ENCODE assay signal across 1 cellular context in genomic region chr19:2869618-2870017, GRCh38.
TF ChIP-seq lines count a peak whose summit lies in the region.

No MANE protein-coding gene starts in this region.

TF ChIP-seq in HepG2, 621 proteins besides CTCF, POLR2A, EP300 and RAD21 (continued from another document):
- TF ChIP-seq DPF2 (CRISPR knock-in tag; IDR thresholded peaks at IDR 0.05; ENCODE audit: borderline replicate concordance, low read depth): no peak
- TF ChIP-seq CBFB (CRISPR knock-in tag; IDR thresholded peaks at IDR 0.05): no peak
- TF ChIP-seq SNAPC2 (CRISPR knock-in tag; IDR thresholded peaks at IDR 0.05): no peak
- peak; percentile 56; the same call in 1 of the 3 replicates for TF ChIP-seq MXI1 (IDR thresholded peaks at IDR 0.05; ENCODE audit: borderline replicate concordance, low read depth, low read length)
- TF ChIP-seq TSC22D2 (CRISPR knock-in tag; IDR thresholded peaks at IDR 0.05; ENCODE audit: borderline replicate concordance): no peak
- TF ChIP-seq ZNF550 (CRISPR knock-in tag; IDR thresholded peaks at IDR 0.05; ENCODE audit: borderline replicate concordance): no peak
- TF ChIP-seq ZNF652 (CRISPR knock-in tag; IDR thresholded peaks at IDR 0.05; ENCODE audit: borderline replicate concordance, low read depth): no peak
- TF ChIP-seq ZNF75D (CRISPR knock-in tag; IDR thresholded peaks at IDR 0.05; ENCODE audit: borderline replicate concordance): no peak
- TF ChIP-seq HDAC1 (CRISPR knock-in tag; IDR thresholded peaks at IDR 0.05): peak; percentile 32; the same call in 1 of the 2 replicates
- peak; percentile 43; the same call in 1 of the 2 replicates for TF ChIP-seq HOXA3 (CRISPR knock-in tag; IDR thresholded peaks at IDR 0.05)
- TF ChIP-seq ZSCAN9 (CRISPR knock-in tag; IDR thresholded peaks at IDR 0.05; ENCODE audit: borderline replicate concordance): no peak
- no peak for TF ChIP-seq E2F2 (CRISPR knock-in tag; IDR thresholded peaks at IDR 0.05; ENCODE audit: borderline replicate concordance)
- no peak for TF ChIP-seq ZNF703 (CRISPR knock-in tag; IDR thresholded peaks at IDR 0.05; ENCODE audit: borderline replicate concordance)
- TF ChIP-seq RARA (CRISPR knock-in tag; IDR thresholded peaks at IDR 0.05): 0 out of 2 replicates have a peak, but pooled peaks have one; percentile 35
- no peak for TF ChIP-seq CHD4 (IDR thresholded peaks at IDR 0.05; ENCODE audit: borderline replicate concordance, low read length)
- TF ChIP-seq ZSCAN25 (CRISPR knock-in tag; IDR thresholded peaks at IDR 0.05): no peak
- no peak for TF ChIP-seq CERS6 (CRISPR knock-in tag; IDR thresholded peaks at IDR 0.05)
- no peak for TF ChIP-seq EZH2 (conservative IDR thresholded peaks at IDR 0.05; ENCODE audit: low read depth, low read length)
- TF ChIP-seq BCL6 (CRISPR knock-in tag; IDR thresholded peaks at IDR 0.05): no peak
- TF ChIP-seq MED1 (CRISPR knock-in tag; IDR thresholded peaks at IDR 0.05): 0 out of 2 replicates have a peak, but pooled peaks have one; percentile 26
- TF ChIP-seq SAP130 (CRISPR knock-in tag; IDR thresholded peaks at IDR 0.05; ENCODE audit: low read depth): peak; percentile 87
- TF ChIP-seq KDM5B (CRISPR knock-in tag; IDR thresholded peaks at IDR 0.05; ENCODE audit: borderline replicate concordance): no peak
- TF ChIP-seq, protein P1, sequence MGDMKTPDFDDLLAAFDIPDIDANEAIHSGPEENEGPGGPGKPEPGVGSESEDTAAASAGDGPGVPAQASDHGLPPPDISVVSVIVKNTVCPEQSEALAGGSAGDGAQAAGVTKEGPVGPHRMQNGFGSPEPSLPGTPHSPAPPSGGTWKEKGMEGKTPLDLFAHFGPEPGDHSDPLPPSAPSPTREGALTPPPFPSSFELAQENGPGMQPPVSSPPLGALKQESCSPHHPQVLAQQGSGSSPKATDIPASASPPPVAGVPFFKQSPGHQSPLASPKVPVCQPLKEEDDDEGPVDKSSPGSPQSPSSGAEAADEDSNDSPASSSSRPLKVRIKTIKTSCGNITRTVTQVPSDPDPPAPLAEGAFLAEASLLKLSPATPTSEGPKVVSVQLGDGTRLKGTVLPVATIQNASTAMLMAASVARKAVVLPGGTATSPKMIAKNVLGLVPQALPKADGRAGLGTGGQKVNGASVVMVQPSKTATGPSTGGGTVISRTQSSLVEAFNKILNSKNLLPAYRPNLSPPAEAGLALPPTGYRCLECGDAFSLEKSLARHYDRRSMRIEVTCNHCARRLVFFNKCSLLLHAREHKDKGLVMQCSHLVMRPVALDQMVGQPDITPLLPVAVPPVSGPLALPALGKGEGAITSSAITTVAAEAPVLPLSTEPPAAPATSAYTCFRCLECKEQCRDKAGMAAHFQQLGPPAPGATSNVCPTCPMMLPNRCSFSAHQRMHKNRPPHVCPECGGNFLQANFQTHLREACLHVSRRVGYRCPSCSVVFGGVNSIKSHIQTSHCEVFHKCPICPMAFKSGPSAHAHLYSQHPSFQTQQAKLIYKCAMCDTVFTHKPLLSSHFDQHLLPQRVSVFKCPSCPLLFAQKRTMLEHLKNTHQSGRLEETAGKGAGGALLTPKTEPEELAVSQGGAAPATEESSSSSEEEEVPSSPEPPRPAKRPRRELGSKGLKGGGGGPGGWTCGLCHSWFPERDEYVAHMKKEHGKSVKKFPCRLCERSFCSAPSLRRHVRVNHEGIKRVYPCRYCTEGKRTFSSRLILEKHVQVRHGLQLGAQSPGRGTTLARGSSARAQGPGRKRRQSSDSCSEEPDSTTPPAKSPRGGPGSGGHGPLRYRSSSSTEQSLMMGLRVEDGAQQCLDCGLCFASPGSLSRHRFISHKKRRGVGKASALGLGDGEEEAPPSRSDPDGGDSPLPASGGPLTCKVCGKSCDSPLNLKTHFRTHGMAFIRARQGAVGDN (CRISPR knock-in tag; IDR thresholded peaks at IDR 0.05): peak; percentile 41
- no peak for TF ChIP-seq ZKSCAN8 (CRISPR knock-in tag; IDR thresholded peaks at IDR 0.05; ENCODE audit: borderline replicate concordance)
- TF ChIP-seq ZNF10 (CRISPR knock-in tag; IDR thresholded peaks at IDR 0.05; ENCODE audit: borderline replicate concordance, low read depth): no peak
- no peak for TF ChIP-seq FOXK1 (CRISPR knock-in tag; IDR thresholded peaks at IDR 0.05; ENCODE audit: borderline replicate concordance, low read depth)
- TF ChIP-seq TFAP4 (IDR thresholded peaks at IDR 0.05; ENCODE audit: borderline replicate concordance, low read depth): peak; percentile 32; the same call in 1 of the 2 replicates
- TF ChIP-seq ELF4 (CRISPR knock-in tag; IDR thresholded peaks at IDR 0.05; ENCODE audit: borderline replicate concordance): no peak
- TF ChIP-seq ZNF33B (CRISPR knock-in tag; IDR thresholded peaks at IDR 0.05): no peak
- no peak for TF ChIP-seq WIZ (CRISPR knock-in tag; IDR thresholded peaks at IDR 0.05)
- TF ChIP-seq NRL (CRISPR knock-in tag; IDR thresholded peaks at IDR 0.05; ENCODE audit: borderline replicate concordance): peak; percentile 44; the same call in 1 of the 2 replicates
- no peak for TF ChIP-seq ZNF205 (CRISPR knock-in tag; IDR thresholded peaks at IDR 0.05)
- TF ChIP-seq DNMT1 (CRISPR knock-in tag; IDR thresholded peaks at IDR 0.05): no peak
- TF ChIP-seq KLF11 (CRISPR knock-in tag; IDR thresholded peaks at IDR 0.05): no peak
TF ChIP-seq in HepG2: peak in this region for 19.
